Comparison of ENCODE assay signal across 1 cellular context in genomic region chr17:1634841-1635650, GRCh38.
TF ChIP-seq lines count a peak whose summit lies in the region.

No MANE protein-coding gene starts in this region.

TF ChIP-seq in K562, 482 proteins besides CTCF, POLR2A, EP300 and RAD21:
- no peak for TF ChIP-seq ZSCAN29 (IDR thresholded peaks at IDR 0.05)
- TF ChIP-seq HCFC1 (IDR thresholded peaks at IDR 0.05; ENCODE audit: low read depth, low read length) = no peak
- no peak for TF ChIP-seq NR2C1 (IDR thresholded peaks at IDR 0.05)
- TF ChIP-seq NR2C1 (tag; IDR thresholded peaks at IDR 0.05) = 0 out of 2 replicates have a peak, but pooled peaks have one; percentile 16
